ENCODE assay signal across 23 cellular contexts in genomic region chr17:10042589-10043244, GRCh38.
DNase-seq lines count a peak whose midpoint lies in the region; ATAC-seq, FAIRE-seq and TF ChIP-seq lines count a peak whose summit lies in the region.
"Had no signal": no experiment of that assay in that cellular context is flagged by ENCODE, and none has a peak within 500 bp of the region (broad histone marks: within the 10 kb centered on the region; RNA-seq: fewer than 3 reads in every experiment).

No MANE protein-coding gene starts in this region.

- no peak overlapping the region for H2AFZ ChIP-seq in GM12878 (ENCODE audit: control insufficient read depth, low read depth, low read length)
- H2AFZ ChIP-seq: GM23248 had no signal

- H3K9ac ChIP-seq in BLaER1 (peak overlapping the region; percentile 70), GM12878 (ENCODE audit: control insufficient read depth, insufficient read depth, low read length) (no peak overlapping the region)
- H3K9ac ChIP-seq: GM23248 had no signal

- H3K4me1 ChIP-seq in BLaER1 (peaks cover 99% of the 10 kb centered on the region), GM12878 (ENCODE audit: control insufficient read depth, insufficient read depth, low read length) (peaks cover 32% of the 10 kb centered on the region)
- H3K4me1 ChIP-seq in effector memory CD4-positive, alpha-beta T cell (ENCODE audit: control insufficient read depth, insufficient read depth, low read length, poor library complexity, severe bottlenecking), result no peaks in the 10 kb centered on the region
- H3K4me1 ChIP-seq: colonic mucosa, foreskin keratinocyte had no signal

- FAIRE-seq in GM12878 (lab: Jason Lieb, UNC), result no peak
- FAIRE-seq: endothelial cell of umbilical vein, G401.6 had no signal

- 37% methylated on average over 9 of the region's 9 CpGs for WGBS in GM12878 (ENCODE audit: insufficient coverage, insufficient replicate concordance, low lambda C conversion rate, missing lambda C conversion rate)

- TF ChIP-seq EP300 in GM12878 (IDR thresholded peaks at IDR 0.05; ENCODE audit: borderline replicate concordance in 1 of 2, control insufficient read depth in 1 of 2, low read depth in 2 of 2, low read length in 2 of 2), result no peak

- no peaks in the 10 kb centered on the region for H3K9me3 ChIP-seq in BLaER1
- H3K9me3 ChIP-seq in GM12878 (replicated peaks; ENCODE audit: control insufficient read depth, insufficient read depth, low read length), result no peaks in the 10 kb centered on the region; the same call in 2 of the 3 replicates
- H3K9me3 ChIP-seq in effector memory CD4-positive, alpha-beta T cell (ENCODE audit: control insufficient read depth, low read length), result no peaks in the 10 kb centered on the region
- H3K9me3 ChIP-seq: colonic mucosa, thoracic aorta had no signal

- ATAC-seq in GM12878 (no peak), left ventricle myocardium superior (peak; percentile 92), sciatic nerve (peak; percentile 75), HG03378 (IDR thresholded peaks at IDR 0.05; ENCODE audit: unreplicated experiment) (no peak)
- ATAC-seq: activated naive CD4-positive, alpha-beta T cell treated with anti-CD3 and anti-CD28 coated beads, Interleukin-2, amount 50 U/mL, for 72 hours; foreskin keratinocyte; naive thymus-derived CD8-positive, alpha-beta T cell had no signal

- BruUV-seq in GM12878 (replicated peaks; lab: Mats Ljungman, UMichigan), result no TSS peak

- H3K27ac ChIP-seq in BLaER1 (peak overlapping the region; percentile 91), GM12878 (ENCODE audit: control insufficient read depth, insufficient read depth) (peak overlapping the region; percentile 46)
- no peak overlapping the region for H3K27ac ChIP-seq in effector memory CD4-positive, alpha-beta T cell (ENCODE audit: insufficient read depth, low read length, poor library complexity, severe bottlenecking)
- H3K27ac ChIP-seq: colonic mucosa, foreskin keratinocyte, GM23248, thoracic aorta had no signal

- CTCF ChIA-PET in GM12878 (lab: Yijun Ruan, JAX), result interaction anchor here (0.6 kb wide), 1 partner anchor 29 kb away, joined by 3 read pairs; no protein-coding TSS in a partner anchor

- peaks cover 20% of the 10 kb centered on the region for H3K79me2 ChIP-seq in GM12878 (ENCODE audit: control insufficient read depth, insufficient read depth, low read length)

- in situ Hi-C loops in GM12878 (cut with MboI), result loop anchor here (25.0 kb wide), 1 partner anchor 1080 kb away; the partner anchor contains the start of gene PIK3R5

- RAD21 ChIA-PET in GM12878 (lab: Charles Lee; ENCODE audit: unreplicated experiment), result no interaction called here

- no peak for DNase-seq in GM12878 (ENCODE audit: low read depth, low spot score)
- DNase-seq in left ventricle myocardium superior, result peak; percentile 53
- no peak for DNase-seq in sciatic nerve (ENCODE audit: low spot score)
- no peak for DNase-seq in HUDEP-2 (lab: John Stamatoyannopoulos, UW; ENCODE audit: unreplicated experiment in 76 of 76)
- no peak for DNase-seq in effector memory CD4-positive, alpha-beta T cell
- DNase-seq in A172 (ENCODE audit: low spot score), result no peak
- DNase-seq: ACHN; activated CD4-positive, alpha-beta T cell treated with anti-CD3 and anti-CD28 coated beads for 1 hour; colonic mucosa; foreskin keratinocyte; hypothalamus; islet precursor cell; NCI-H146; NCI-H748 treated with DMSO at 0.1 percent for 48 hours; stimulated activated CD8-positive, alpha-beta memory T cell treated with anti-CD3 and anti-CD28 coated beads, Interleukin-4, amount 100 ng/mL, for 48 hours had no signal

- H3K4me2 ChIP-seq in BLaER1, result peak overlapping the region; percentile 87
- H3K4me2 ChIP-seq in GM12878 (ENCODE audit: control insufficient read depth, insufficient read depth), result peak overlapping the region; percentile 6

- TF ChIP-seq CTCF in GM12878 (IDR thresholded peaks at IDR 0.05 in 2 of 3, conservative IDR thresholded peaks at IDR 0.05 in 1 of 3; ENCODE audit: control insufficient read depth in 2 of 3, extremely low read depth in 1 of 3, insufficient read depth in 1 of 3, low read depth in 3 of 3, low read length in 3 of 3), result no peak

- peaks cover 12% of the 10 kb centered on the region; the same call in 1 of the 2 replicates for H3K36me3 ChIP-seq in BLaER1
- no peaks in the 10 kb centered on the region for H3K36me3 ChIP-seq in GM12878 (ENCODE audit: control insufficient read depth in 2 of 2, insufficient read depth in 2 of 2, low read length in 1 of 2)
- H3K36me3 ChIP-seq in effector memory CD4-positive, alpha-beta T cell (ENCODE audit: control insufficient read depth, insufficient read depth, low read length), result no peaks in the 10 kb centered on the region
- H3K36me3 ChIP-seq: colonic mucosa, thoracic aorta had no signal

- POLR2A ChIA-PET in GM12878 (lab: Charles Lee), result interaction anchor here (1.1 kb wide), 1 partner anchor 8 kb away, joined by 3 read pairs; no protein-coding TSS in a partner anchor

- no peak for TF ChIP-seq RAD21 in GM12878 (IDR thresholded peaks at IDR 0.05; ENCODE audit: insufficient read depth, low read depth, low read length)

- intact Hi-C loops in GM12878 (cut with micrococcal nuclease; ENCODE audit: unreplicated experiment) (loop anchor here (5.0 kb wide), 1 partner anchor 55 kb away; no protein-coding TSS in a partner anchor), left ventricle myocardium superior (cut with micrococcal nuclease) (no loop called here), sciatic nerve (cut with DNase I) (no loop called here)

- H4K20me1 ChIP-seq in BLaER1 (peaks cover 6% of the 10 kb centered on the region; the same call in 1 of the 2 replicates), GM12878 (ENCODE audit: control insufficient read depth, insufficient read depth) (no peaks in the 10 kb centered on the region)

- peak overlapping the region; percentile 45; the same call in 1 of the 2 replicates for H3K4me3 ChIP-seq in BLaER1
- H3K4me3 ChIP-seq in GM12878, result no peak overlapping the region
- no peak overlapping the region for H3K4me3 ChIP-seq in effector memory CD4-positive, alpha-beta T cell (ENCODE audit: insufficient read depth, low read depth, low read length, poor library complexity, severe bottlenecking)
- H3K4me3 ChIP-seq: colonic mucosa, GM23248, thoracic aorta had no signal

- H3K27me3 ChIP-seq in BLaER1, result no peaks in the 10 kb centered on the region
- no peaks in the 10 kb centered on the region for H3K27me3 ChIP-seq in GM12878 (replicated peaks in 1 of 2; ENCODE audit: control insufficient read depth in 2 of 2, insufficient read depth in 2 of 2, low read length in 1 of 2)
- peaks cover 2% of the 10 kb centered on the region for H3K27me3 ChIP-seq in effector memory CD4-positive, alpha-beta T cell (replicated peaks; ENCODE audit: control insufficient read depth, insufficient read depth, low read length, poor library complexity, severe bottlenecking)
- H3K27me3 ChIP-seq: colonic mucosa, foreskin keratinocyte had no signal

- no peak for TF ChIP-seq POLR2A in GM12878 (IDR thresholded peaks at IDR 0.05; ENCODE audit: low read depth, low read length)

- SMC1A ChIA-PET in GM12878 (lab: Charles Lee; ENCODE audit: uncharacterized antibody, unreplicated experiment), result interaction anchor here (1.4 kb wide), 2 partner anchors 10 to 22 kb away, joined by 3 to 4 read pairs; no protein-coding TSS in a partner anchor

TF ChIP-seq in GM12878, 131 proteins besides CTCF, POLR2A, EP300 and RAD21:
- TF ChIP-seq, protein P1, sequence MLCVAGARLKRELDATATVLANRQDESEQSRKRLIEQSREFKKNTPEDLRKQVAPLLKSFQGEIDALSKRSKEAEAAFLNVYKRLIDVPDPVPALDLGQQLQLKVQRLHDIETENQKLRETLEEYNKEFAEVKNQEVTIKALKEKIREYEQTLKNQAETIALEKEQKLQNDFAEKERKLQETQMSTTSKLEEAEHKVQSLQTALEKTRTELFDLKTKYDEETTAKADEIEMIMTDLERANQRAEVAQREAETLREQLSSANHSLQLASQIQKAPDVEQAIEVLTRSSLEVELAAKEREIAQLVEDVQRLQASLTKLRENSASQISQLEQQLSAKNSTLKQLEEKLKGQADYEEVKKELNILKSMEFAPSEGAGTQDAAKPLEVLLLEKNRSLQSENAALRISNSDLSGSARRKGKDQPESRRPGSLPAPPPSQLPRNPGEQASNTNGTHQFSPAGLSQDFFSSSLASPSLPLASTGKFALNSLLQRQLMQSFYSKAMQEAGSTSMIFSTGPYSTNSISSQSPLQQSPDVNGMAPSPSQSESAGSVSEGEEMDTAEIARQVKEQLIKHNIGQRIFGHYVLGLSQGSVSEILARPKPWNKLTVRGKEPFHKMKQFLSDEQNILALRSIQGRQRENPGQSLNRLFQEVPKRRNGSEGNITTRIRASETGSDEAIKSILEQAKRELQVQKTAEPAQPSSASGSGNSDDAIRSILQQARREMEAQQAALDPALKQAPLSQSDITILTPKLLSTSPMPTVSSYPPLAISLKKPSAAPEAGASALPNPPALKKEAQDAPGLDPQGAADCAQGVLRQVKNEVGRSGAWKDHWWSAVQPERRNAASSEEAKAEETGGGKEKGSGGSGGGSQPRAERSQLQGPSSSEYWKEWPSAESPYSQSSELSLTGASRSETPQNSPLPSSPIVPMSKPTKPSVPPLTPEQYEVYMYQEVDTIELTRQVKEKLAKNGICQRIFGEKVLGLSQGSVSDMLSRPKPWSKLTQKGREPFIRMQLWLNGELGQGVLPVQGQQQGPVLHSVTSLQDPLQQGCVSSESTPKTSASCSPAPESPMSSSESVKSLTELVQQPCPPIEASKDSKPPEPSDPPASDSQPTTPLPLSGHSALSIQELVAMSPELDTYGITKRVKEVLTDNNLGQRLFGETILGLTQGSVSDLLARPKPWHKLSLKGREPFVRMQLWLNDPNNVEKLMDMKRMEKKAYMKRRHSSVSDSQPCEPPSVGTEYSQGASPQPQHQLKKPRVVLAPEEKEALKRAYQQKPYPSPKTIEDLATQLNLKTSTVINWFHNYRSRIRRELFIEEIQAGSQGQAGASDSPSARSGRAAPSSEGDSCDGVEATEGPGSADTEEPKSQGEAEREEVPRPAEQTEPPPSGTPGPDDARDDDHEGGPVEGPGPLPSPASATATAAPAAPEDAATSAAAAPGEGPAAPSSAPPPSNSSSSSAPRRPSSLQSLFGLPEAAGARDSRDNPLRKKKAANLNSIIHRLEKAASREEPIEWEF (IDR thresholded peaks at IDR 0.05; ENCODE audit: insufficient replicate concordance, low read depth, low read length), result peak; percentile 6
- no peak for TF ChIP-seq ZNF217 (IDR thresholded peaks at IDR 0.05)
- no peak for TF ChIP-seq BMI1 (IDR thresholded peaks at IDR 0.05; ENCODE audit: borderline replicate concordance)
TF ChIP-seq in GM12878: peak in this region for 1.

Comparison
In these comparisons a context has a peak if more than half of its experiments do, and no peak if none do; other contexts are left out.
1. ATAC-seq: peak in left ventricle myocardium superior (single experiment) and sciatic nerve (single experiment); none in GM12878 (single experiment) and HG03378 (single experiment).